In genomic region chr16:56189990-56190902, GRCh38 we compare ENCODE assay signal across 9 cellular contexts. TPM values are rescaled to one million over a fixed set of nuclear protein-coding genes. Genes with fewer than 3 reads are reported as not detected.
DNase-seq lines count a peak whose midpoint lies in the region; ATAC-seq and TF ChIP-seq lines count a peak whose summit lies in the region.
"Had no signal": no experiment of that assay in that cellular context is flagged by ENCODE, and none has a peak within 500 bp of the region (broad histone marks: within the 10 kb centered on the region; RNA-seq: fewer than 3 reads in every experiment).

No MANE protein-coding gene starts in this region.

- peaks cover 0 to 2% (median 0%) of the 10 kb centered on the region in 8 donors for H3K9me3 Mint-ChIP-seq in CD4-positive, alpha-beta memory T cell

- H3K27ac ChIP-seq in CD4-positive, alpha-beta memory T cell (ENCODE audit: low read depth, low read length) = peak overlapping the region; percentile 44
- peak overlapping the region; percentile 87 for H3K27ac ChIP-seq in parathyroid adenoma

- peak overlapping the region; percentile 97 for H2AFZ ChIP-seq in parathyroid adenoma

- H3K9me3 ChIP-seq in CD4-positive, alpha-beta memory T cell (ENCODE audit: control insufficient read depth in 1 of 2, low read length in 2 of 2) = no peaks in the 10 kb centered on the region
- no peaks in the 10 kb centered on the region for H3K9me3 ChIP-seq in parathyroid adenoma (ENCODE audit: control insufficient read depth, low read length)

- H3K9ac ChIP-seq in parathyroid adenoma = no peak overlapping the region

- H3K27me3 ChIP-seq in CD4-positive, alpha-beta memory T cell (ENCODE audit: insufficient read depth, low read length) = no peaks in the 10 kb centered on the region
- H3K27me3 ChIP-seq in parathyroid adenoma (ENCODE audit: control insufficient read depth, insufficient read depth, low read length) = no peaks in the 10 kb centered on the region

- H3K36me3 ChIP-seq in CD4-positive, alpha-beta memory T cell (ENCODE audit: insufficient read depth, low read length) = no peaks in the 10 kb centered on the region
- no peaks in the 10 kb centered on the region for H3K36me3 ChIP-seq in parathyroid adenoma (ENCODE audit: control insufficient read depth, insufficient read depth, low read length)

- no peaks in the 10 kb centered on the region for H3K79me2 ChIP-seq in parathyroid adenoma

- CTCF ChIA-PET in CD4-positive, alpha-beta memory T cell (lab: Charles Lee; ENCODE audit: partially characterized antibody) = interaction anchor here (7.7 kb wide), 1 partner anchor 12 kb away, joined by 38 read pairs; no protein-coding TSS in a partner anchor

- no peak for TF ChIP-seq CTCF in fibroblast of villous mesenchyme (IDR thresholded peaks at IDR 0.05; ENCODE audit: insufficient read depth, low read depth, low read length)
- no peak for TF ChIP-seq CTCF in parathyroid adenoma (IDR thresholded peaks at IDR 0.05)

- intact Hi-C loops in CD4-positive, alpha-beta memory T cell (cut with micrococcal nuclease) = loop anchor here (5.0 kb wide), 1 partner anchor 1547 kb away; the partner anchor contains the start of gene KATNB1

- H3K27ac Mint-ChIP-seq in CD4-positive, alpha-beta memory T cell = peak overlapping the region; percentile 24 to 87 (median 81)

- H3K36me3 Mint-ChIP-seq in CD4-positive, alpha-beta memory T cell = peaks cover 0 to 4% of the 10 kb centered on the region in 2 donors

- ATAC-seq in esophagus mucosa (no peak), GM21529 (IDR thresholded peaks at IDR 0.05; ENCODE audit: unreplicated experiment) (no peak), HG03457 (IDR thresholded peaks at IDR 0.05; ENCODE audit: unreplicated experiment) (no peak)

- peaks cover 6 to 12% of the 10 kb centered on the region in 2 donors for H3K27me3 Mint-ChIP-seq in CD4-positive, alpha-beta memory T cell

- in situ Hi-C loops in SK-MEL-5 (cut with HindIII; ENCODE audit: low pct_unique_long_range_greater_than_20kb, low sequenced_read_pairs) = no loop called here

- H3K4me1 Mint-ChIP-seq in CD4-positive, alpha-beta memory T cell = peaks cover 18 to 46% (median 33%) of the 10 kb centered on the region in 4 donors

- POLR2A ChIA-PET in CD4-positive, alpha-beta memory T cell (lab: Charles Lee; ENCODE audit: partially characterized antibody) = interaction anchor here (0.7 to 6.1 kb wide), 7 partner anchors 12 to 125 kb away, joined by 3 to 71 read pairs (median 4); no protein-coding TSS in a partner anchor

- peak overlapping the region; percentile 80 to 85 (median 84) for H3K4me3 Mint-ChIP-seq in CD4-positive, alpha-beta memory T cell

- peaks cover 42% of the 10 kb centered on the region for H3K4me1 ChIP-seq in CD4-positive, alpha-beta memory T cell (ENCODE audit: insufficient read depth, low read length)
- H3K4me1 ChIP-seq in parathyroid adenoma = peaks cover 4% of the 10 kb centered on the region

- peak in 1 of 5 donors; percentile 42 for DNase-seq in CD4-positive, alpha-beta memory T cell
- DNase-seq in SK-MEL-5 (ENCODE audit: low read depth, low spot score) (peak; percentile 15), fibroblast of villous mesenchyme (ENCODE audit: low read depth) (no peak)
- no peak for DNase-seq in stimulated activated CD4-positive, alpha-beta T cell treated with anti-CD3 and anti-CD28 coated beads, Interleukin-1b, Interleukin-23, amount 100 ng/mL, for 48 hours

- H3K4me3 ChIP-seq in CD4-positive, alpha-beta memory T cell (ENCODE audit: low read length in 2 of 2) = peak overlapping the region in 1 of 2 donors; percentile 53
- peak overlapping the region; percentile 55 for H3K4me3 ChIP-seq in fibroblast of villous mesenchyme (ENCODE audit: low read depth, low read length)
- H3K4me3 ChIP-seq in parathyroid adenoma (ENCODE audit: low read depth, low read length) = peak overlapping the region; percentile 60

- H3K4me2 ChIP-seq in parathyroid adenoma (ENCODE audit: low read length) = peak overlapping the region; percentile 81

RNA-seq across cellular contexts. Expression of gene GNAO1, which starts 1.0 kb away (rescaled TPM):
- 10 to 100 TPM; 10.5 to 10.8 TPM for total RNA-seq in CD4-positive, alpha-beta memory T cell
- 1 to 10 TPM in 1 of 2 donors, not detected in 1; 1.5 TPM for polyA plus RNA-seq in CD4-positive, alpha-beta memory T cell
- total RNA-seq in SK-MEL-5 (2014; rRNA removed; shearing (Covaris generic)) = 3.7 TPM in 2 replicates
- polyA plus RNA-seq in SK-MEL-5 (2015; cell fraction: cytosol; rRNA removed) = 19.9 and 28.0 TPM in 2 replicates
- polyA plus RNA-seq in SK-MEL-5 (2015; cell fraction: nucleus; rRNA removed) = 11.2 and 29.5 TPM in 2 replicates
- total RNA-seq in fibroblast of villous mesenchyme = under 0.01 and 1.3 TPM in 2 replicates
- total RNA-seq in esophagus mucosa = 0.64 TPM
- total RNA-seq: dermis microvascular lymphatic vessel endothelial cell had no signal
